1 cellular context compared by ENCODE assay signal in the genomic region with DNA sequence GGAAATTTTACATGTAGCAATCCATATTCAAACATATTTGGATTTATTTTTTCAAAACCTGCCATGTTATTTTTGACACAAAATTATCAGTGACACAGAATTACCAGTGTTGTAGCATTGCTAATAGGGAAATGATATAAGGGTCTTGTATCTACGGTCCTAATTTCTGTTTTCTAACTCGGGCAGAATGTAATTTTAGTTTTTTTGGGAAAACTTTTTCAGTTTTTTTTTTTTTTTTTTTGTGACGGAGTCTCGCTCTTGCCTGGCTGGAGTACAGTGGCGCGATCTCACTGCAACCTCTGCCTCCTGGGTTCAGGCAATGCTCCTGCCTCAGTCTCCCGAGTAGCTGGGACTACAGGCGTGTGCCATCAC.
TF ChIP-seq lines count a peak whose summit lies in the region.

No MANE protein-coding gene starts in this region.

TF ChIP-seq in A549, 52 proteins besides CTCF, POLR2A, EP300 and RAD21 (continued from another document):
- TF ChIP-seq, protein P1, sequence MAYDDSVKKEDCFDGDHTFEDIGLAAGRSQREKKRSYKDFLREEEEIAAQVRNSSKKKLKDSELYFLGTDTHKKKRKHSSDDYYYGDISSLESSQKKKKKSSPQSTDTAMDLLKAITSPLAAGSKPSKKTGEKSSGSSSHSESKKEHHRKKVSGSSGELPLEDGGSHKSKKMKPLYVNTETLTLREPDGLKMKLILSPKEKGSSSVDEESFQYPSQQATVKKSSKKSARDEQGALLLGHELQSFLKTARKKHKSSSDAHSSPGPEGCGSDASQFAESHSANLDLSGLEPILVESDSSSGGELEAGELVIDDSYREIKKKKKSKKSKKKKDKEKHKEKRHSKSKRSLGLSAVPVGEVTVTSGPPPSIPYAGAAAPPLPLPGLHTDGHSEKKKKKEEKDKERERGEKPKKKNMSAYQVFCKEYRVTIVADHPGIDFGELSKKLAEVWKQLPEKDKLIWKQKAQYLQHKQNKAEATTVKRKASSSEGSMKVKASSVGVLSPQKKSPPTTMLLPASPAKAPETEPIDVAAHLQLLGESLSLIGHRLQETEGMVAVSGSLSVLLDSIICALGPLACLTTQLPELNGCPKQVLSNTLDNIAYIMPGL (CRISPR knock-in tag; IDR thresholded peaks at IDR 0.05; ENCODE audit: borderline replicate concordance), result no peak
- TF ChIP-seq CBX8 (IDR thresholded peaks at IDR 0.05), result no peak
- TF ChIP-seq ZSCAN20 (CRISPR knock-in tag; IDR thresholded peaks at IDR 0.05), result no peak
- no peak for TF ChIP-seq JUNB (IDR thresholded peaks at IDR 0.05)
- no peak for TF ChIP-seq ELK1 (IDR thresholded peaks at IDR 0.05; ENCODE audit: low read depth, low read length)
- no peak for TF ChIP-seq HEYL (CRISPR knock-in tag; IDR thresholded peaks at IDR 0.05)
- TF ChIP-seq SMC3 (IDR thresholded peaks at IDR 0.05), result no peak
- no peak for TF ChIP-seq HOXB5 (CRISPR knock-in tag; IDR thresholded peaks at IDR 0.05)
- no peak for TF ChIP-seq E2F6 (IDR thresholded peaks at IDR 0.05; ENCODE audit: borderline replicate concordance, low read depth)
- no peak for TF ChIP-seq EHMT2 (IDR thresholded peaks at IDR 0.05; ENCODE audit: low read depth)
- no peak for TF ChIP-seq EHF (CRISPR knock-in tag; IDR thresholded peaks at IDR 0.05)
- no peak for TF ChIP-seq TP53 (CRISPR knock-in tag; IDR thresholded peaks at IDR 0.05)
- no peak for TF ChIP-seq POLR2AphosphoS2 (conservative IDR thresholded peaks at IDR 0.05; ENCODE audit: low read length)
